ENCODE assay signal across 13 cellular contexts in the genomic region with DNA sequence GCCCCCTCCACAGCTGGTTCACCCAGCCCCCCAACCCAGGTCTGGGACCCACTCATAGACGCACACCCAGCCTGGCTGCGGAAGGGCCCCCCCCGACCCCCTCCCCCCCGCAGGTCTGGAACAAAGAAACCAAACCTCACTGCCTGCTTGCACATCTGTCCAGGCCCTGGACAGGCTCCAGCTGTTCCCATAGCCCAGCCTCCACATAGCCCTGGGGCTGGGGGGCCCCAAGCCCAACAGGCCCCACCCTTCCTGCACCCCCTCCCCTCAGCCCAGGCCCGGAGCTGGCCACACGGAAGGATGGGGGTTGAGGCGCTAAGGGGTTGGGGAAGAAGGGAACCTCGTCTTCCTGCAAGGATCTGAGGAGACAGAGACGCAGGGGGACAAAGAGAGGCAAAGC. TPM values are rescaled to one million over a fixed set of nuclear protein-coding genes. Genes with fewer than 3 reads are reported as not detected.
A peak's percentile ranks its signal among the peaks of the same experiment; 100 is the strongest.
DNase-seq lines count a peak whose midpoint lies in the region; ATAC-seq and TF ChIP-seq lines count a peak whose summit lies in the region.
"Had no signal": no experiment of that assay in that cellular context is flagged by ENCODE, and none has a peak within 500 bp of the region (broad histone marks: within the 10 kb centered on the region; RNA-seq: fewer than 3 reads in every experiment).

No MANE protein-coding gene starts in this region.

- peaks cover 20% of the 10 kb centered on the region for H3K4me1 ChIP-seq in OCI-LY3 (ENCODE audit: low read length)
- peaks cover 2% of the 10 kb centered on the region for H3K4me1 ChIP-seq in mesendoderm (ENCODE audit: control insufficient read depth, low read depth, low read length)
- peaks cover 36 to 67% of the 10 kb centered on the region in 2 donors for H3K4me1 ChIP-seq in thyroid gland

- H3K4ac ChIP-seq in mesendoderm (ENCODE audit: low read depth, low read length) = no peak overlapping the region

- no peak overlapping the region for H2AK5ac ChIP-seq in mesendoderm (ENCODE audit: low read length)

- H3K56ac ChIP-seq in mesendoderm (ENCODE audit: low read length) = peak overlapping the region; percentile 70

- no peak overlapping the region for H2BK15ac ChIP-seq in mesendoderm (replicated peaks; ENCODE audit: low read depth)

- no peaks in the 10 kb centered on the region for H4K20me1 ChIP-seq in OCI-LY3 (ENCODE audit: insufficient read depth, low read length)

- ATAC-seq in GM21390 (IDR thresholded peaks at IDR 0.05; ENCODE audit: unreplicated experiment) (no peak), GM18502 (IDR thresholded peaks at IDR 0.05; ENCODE audit: poor library complexity, unreplicated experiment) (no peak)
- ATAC-seq: pancreas had no signal

- H3K9ac ChIP-seq in OCI-LY3 (ENCODE audit: low read length) (no peak overlapping the region), mesendoderm (ENCODE audit: low read length) (no peak overlapping the region)

- H3K79me2 ChIP-seq in OCI-LY3 (ENCODE audit: low read length) (no peaks in the 10 kb centered on the region), mesendoderm (ENCODE audit: control insufficient read depth, insufficient read depth, low read length) (peaks cover 1% of the 10 kb centered on the region)

- H3K27me3 ChIP-seq in OCI-LY3 (ENCODE audit: low read depth, low read length) = peaks cover 12% of the 10 kb centered on the region
- H3K27me3 ChIP-seq in mesendoderm (ENCODE audit: insufficient read depth, low read length, poor library complexity) = no peaks in the 10 kb centered on the region
- no peaks in the 10 kb centered on the region for H3K27me3 ChIP-seq in thyroid gland
- H3K27me3 ChIP-seq: pancreas had no signal

- H3K23ac ChIP-seq in mesendoderm (ENCODE audit: low read length) = no peak overlapping the region

- no peak overlapping the region for H2BK5ac ChIP-seq in mesendoderm (ENCODE audit: low read length)

- DNase-seq in cardiac fibroblast (ENCODE audit: low read depth in 2 of 2) (peak in 1 of 2 donors; percentile 43), mesendoderm (no peak), thyroid gland (no peak), retina (no peak)
- DNase-seq in stimulated activated CD4-positive, alpha-beta T cell treated with anti-CD3 and anti-CD28 coated beads, Interleukin-4, amount 100 ng/mL, for 24 hours = no peak
- DNase-seq: activated gamma-delta T cell, DMS79, immature natural killer cell, NCI-H1694 treated with DMSO at 0.1 percent for 48 hours had no signal

- H3K36me3 ChIP-seq in OCI-LY3 (replicated peaks; ENCODE audit: low read depth, low read length) = peaks cover 4% of the 10 kb centered on the region
- peaks cover 9% of the 10 kb centered on the region for H3K36me3 ChIP-seq in mesendoderm (ENCODE audit: control insufficient read depth, insufficient read depth, low read length)
- peaks cover 14 to 18% of the 10 kb centered on the region in 2 donors for H3K36me3 ChIP-seq in thyroid gland

- TF ChIP-seq CTCF in OCI-LY3 (IDR thresholded peaks at IDR 0.05; ENCODE audit: low read depth, low read length) = no peak
- no peak for TF ChIP-seq CTCF in cardiac fibroblast (IDR thresholded peaks at IDR 0.05; ENCODE audit: low read depth, low read length)
- TF ChIP-seq CTCF in thyroid gland (IDR thresholded peaks at IDR 0.05) = no peak

- H2AFZ ChIP-seq in OCI-LY3 (ENCODE audit: low read depth, low read length) = no peak overlapping the region

- intact Hi-C loops in thyroid gland (cut with DNase I) = no loop called here

- H3K9me3 ChIP-seq in OCI-LY3 (ENCODE audit: insufficient read depth, low read length) (no peaks in the 10 kb centered on the region), thyroid gland (no peaks in the 10 kb centered on the region)
- H3K9me3 ChIP-seq: pancreas had no signal

- H3K79me1 ChIP-seq in mesendoderm (ENCODE audit: low read length) = peaks cover 5% of the 10 kb centered on the region

- H3K4me2 ChIP-seq in OCI-LY3 (ENCODE audit: low read length) = peak overlapping the region; percentile 6; the same call in 1 of the 2 replicates
- no peak overlapping the region for H3K4me2 ChIP-seq in mesendoderm (ENCODE audit: low read length)

- TF ChIP-seq POLR2A in thyroid gland (IDR thresholded peaks at IDR 0.05) = no peak

- H4K8ac ChIP-seq in mesendoderm (ENCODE audit: low read depth, low read length) = no peak overlapping the region

- H4K5ac ChIP-seq in mesendoderm (ENCODE audit: low read length) = no peak overlapping the region

- WGBS in mesendoderm (ENCODE audit: extremely low coverage, insufficient coverage, low lambda C conversion rate) = no CpG with 5 or more reads among the region's 9 CpGs
- 56 to 64% methylated on average over 4 to 5 of the region's 9 CpGs for WGBS in thyroid gland, 2 donors

- no peak overlapping the region for H2BK120ac ChIP-seq in mesendoderm (ENCODE audit: low read depth, low read length)

- H3K4me3 ChIP-seq in OCI-LY3 (ENCODE audit: low read length) (no peak overlapping the region), cardiac fibroblast (replicated peaks in 1 of 2; ENCODE audit: low read depth in 2 of 2, low read length in 2 of 2) (peak overlapping the region; percentile 51 to 90), mesendoderm (ENCODE audit: low read length) (no peak overlapping the region), thyroid gland (replicated peaks in 1 of 3) (peak overlapping the region in 1 of 3 donors; percentile 2)

- H3K27ac ChIP-seq in OCI-LY3 (ENCODE audit: low read length) (no peak overlapping the region), mesendoderm (ENCODE audit: low read depth, low read length) (no peak overlapping the region), thyroid gland (peak overlapping the region; percentile 60 to 90 (median 78))
- H3K27ac ChIP-seq: pancreas had no signal

- no peak overlapping the region for H3K18ac ChIP-seq in mesendoderm (ENCODE audit: low read length)

RNA-seq across cellular contexts. Expression of a gene that starts 2.7 kb away (rescaled TPM):
- polyA plus RNA-seq in mesendoderm (2013, experiment 1 of 2) = 35.4 TPM
- polyA plus RNA-seq in mesendoderm (2013, experiment 2 of 2) = 33.2 TPM
- total RNA-seq in thyroid gland = 100 to 1,000 TPM; 177 to 241 (median 222) TPM

RNA-seq across cellular contexts. Expression of a gene that starts 39.1 kb away (rescaled TPM):
- 14.8 TPM for polyA plus RNA-seq in mesendoderm (2013, experiment 1 of 2)
- polyA plus RNA-seq in mesendoderm (2013, experiment 2 of 2) = 14.2 TPM
- 1 to 10 TPM in 1 of 4 donors, under 1 TPM in 2, not detected in 1; 0.24 to 1.1 (median 0.78) TPM for total RNA-seq in thyroid gland

RNA-seq across cellular contexts. Expression of a gene that starts 44.8 kb away (rescaled TPM):
- polyA plus RNA-seq in mesendoderm (2013, experiment 1 of 2) = not detected
- polyA plus RNA-seq in mesendoderm (2013, experiment 2 of 2) = not detected
- total RNA-seq in thyroid gland = 1 to 10 TPM in 1 of 4 donors, not detected in 3; 3.4 TPM
- polyA plus RNA-seq: immature natural killer cell had no signal

Comparison
In these comparisons a context has a peak if more than half of its experiments do, and no peak if none do; other contexts are left out.
1. H3K27ac ChIP-seq: peak in thyroid gland (3 of 3); none in OCI-LY3 (single experiment) and mesendoderm (single experiment).
2. H3K4me3 ChIP-seq: peak in cardiac fibroblast (2 of 2); none in OCI-LY3 (single experiment) and mesendoderm (single experiment).